ENCODE assay signal across 13 cellular contexts in the genomic region with DNA sequence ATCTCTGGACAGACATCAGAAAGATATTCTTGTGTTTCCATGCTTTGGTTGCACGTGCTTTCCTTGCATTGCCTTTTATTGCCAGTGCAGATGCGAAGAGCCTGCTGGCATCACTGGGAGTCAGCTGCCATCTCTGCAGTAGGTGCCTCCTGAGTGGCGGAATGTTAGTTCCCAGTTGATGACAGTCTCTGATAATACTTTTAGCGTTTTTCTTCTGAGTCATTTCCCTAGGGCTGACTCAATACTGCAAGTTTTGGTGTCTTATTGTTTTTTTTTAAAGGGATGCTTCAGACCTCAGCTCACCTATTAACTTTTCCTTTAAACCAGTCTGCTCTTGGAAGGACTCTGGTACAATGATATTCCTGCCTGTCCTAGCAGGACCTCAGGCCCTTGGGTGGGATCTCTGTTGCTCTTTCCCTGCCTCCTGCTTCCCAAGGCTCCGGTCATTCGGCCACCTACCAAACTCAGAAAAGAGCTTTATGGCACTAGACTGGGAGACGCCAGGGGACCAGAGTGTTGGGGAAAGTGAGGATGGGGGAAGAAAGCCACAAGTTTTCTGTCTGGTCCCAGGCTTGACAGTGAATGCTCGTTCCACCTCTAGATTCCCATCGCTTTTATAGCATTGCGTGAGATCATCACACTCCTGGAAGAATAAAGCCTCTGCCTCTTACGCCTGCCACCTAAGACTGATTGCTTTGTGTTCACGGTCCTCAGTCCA.
DNase-seq lines count a peak whose midpoint lies in the region; ATAC-seq lines count a peak whose summit lies in the region.
"Had no signal": no experiment of that assay in that cellular context is flagged by ENCODE, and none has a peak within 500 bp of the region (broad histone marks: within the 10 kb centered on the region; RNA-seq: fewer than 3 reads in every experiment).

No MANE protein-coding gene starts in this region.

- no peaks in the 10 kb centered on the region for H3K27me3 Mint-ChIP-seq in activated T-cell treated with anti-CD3 and anti-CD28 coated beads, Interleukin-2, amount 50 U/mL, for 72 hours (ENCODE audit: low read depth)
- H3K27me3 Mint-ChIP-seq in activated T-cell treated with anti-CD3 and anti-CD28 coated beads, Interleukin-2, amount 50 U/mL, for 4 hours (ENCODE audit: low read depth): peaks cover 2% of the 10 kb centered on the region
- no peaks in the 10 kb centered on the region for H3K27me3 Mint-ChIP-seq in activated CD4-positive, alpha-beta memory T cell treated with anti-CD3 and anti-CD28 coated beads for 36 hours
- H3K27me3 Mint-ChIP-seq: activated B cell treated with CpG ODN at 0.5 μM for 24 hours, B cell had no signal

- peak; percentile 32 to 38 for ATAC-seq in activated T-cell treated with anti-CD3 and anti-CD28 coated beads, Interleukin-2, amount 50 U/mL, for 72 hours (replicated peaks in 1 of 2)
- no peak for ATAC-seq in activated T-cell treated with anti-CD3 and anti-CD28 coated beads, Interleukin-2, amount 50 U/mL, for 4 hours
- peak; percentile 56 for ATAC-seq in stimulated activated effector memory CD8-positive, alpha-beta T cell treated with anti-CD3 and anti-CD28 coated beads, Interleukin-12 subunit alpha, Interleukin-12 subunit beta, amount 100 ng/mL, for 72 hours

- H3K4me3 Mint-ChIP-seq in activated T-cell treated with anti-CD3 and anti-CD28 coated beads, Interleukin-2, amount 50 U/mL, for 72 hours: no peak overlapping the region
- H3K4me3 Mint-ChIP-seq in activated T-cell treated with anti-CD3 and anti-CD28 coated beads, Interleukin-2, amount 50 U/mL, for 4 hours: no peak overlapping the region
- no peak overlapping the region for H3K4me3 Mint-ChIP-seq in stimulated activated effector memory CD8-positive, alpha-beta T cell treated with anti-CD3 and anti-CD28 coated beads, Interleukin-12 subunit alpha, Interleukin-12 subunit beta, amount 100 ng/mL, for 72 hours
- no peak overlapping the region for H3K4me3 Mint-ChIP-seq in activated CD4-positive, alpha-beta memory T cell treated with anti-CD3 and anti-CD28 coated beads for 36 hours
- H3K4me3 Mint-ChIP-seq: activated B cell treated with CpG ODN at 0.5 μM for 24 hours, B cell had no signal

- POLR2A ChIA-PET in activated CD4-positive, alpha-beta memory T cell treated with anti-CD3 and anti-CD28 coated beads for 36 hours (lab: Charles Lee): no interaction called here

- H3K9me3 Mint-ChIP-seq in activated T-cell treated with anti-CD3 and anti-CD28 coated beads, Interleukin-2, amount 50 U/mL, for 72 hours: no peaks in the 10 kb centered on the region
- H3K9me3 Mint-ChIP-seq in activated T-cell treated with anti-CD3 and anti-CD28 coated beads, Interleukin-2, amount 50 U/mL, for 4 hours: no peaks in the 10 kb centered on the region
- H3K9me3 Mint-ChIP-seq in stimulated activated effector memory CD8-positive, alpha-beta T cell treated with anti-CD3 and anti-CD28 coated beads, Interleukin-12 subunit alpha, Interleukin-12 subunit beta, amount 100 ng/mL, for 72 hours: no peaks in the 10 kb centered on the region
- no peaks in the 10 kb centered on the region for H3K9me3 Mint-ChIP-seq in activated CD4-positive, alpha-beta memory T cell treated with anti-CD3 and anti-CD28 coated beads for 36 hours
- H3K9me3 Mint-ChIP-seq: activated B cell treated with CpG ODN at 0.5 μM for 24 hours had no signal

- no peak overlapping the region for H3K27ac Mint-ChIP-seq in activated T-cell treated with anti-CD3 and anti-CD28 coated beads, Interleukin-2, amount 50 U/mL, for 72 hours
- H3K27ac Mint-ChIP-seq in stimulated activated effector memory CD8-positive, alpha-beta T cell treated with anti-CD3 and anti-CD28 coated beads, Interleukin-12 subunit alpha, Interleukin-12 subunit beta, amount 100 ng/mL, for 72 hours: no peak overlapping the region
- H3K27ac Mint-ChIP-seq in activated CD4-positive, alpha-beta memory T cell treated with anti-CD3 and anti-CD28 coated beads for 36 hours: no peak overlapping the region
- H3K27ac Mint-ChIP-seq: activated B cell treated with CpG ODN at 0.5 μM for 24 hours, B cell had no signal

- CTCF ChIA-PET in activated CD4-positive, alpha-beta memory T cell treated with anti-CD3 and anti-CD28 coated beads for 36 hours (lab: Charles Lee): no interaction called here

- DNase-seq in activated T-cell treated with anti-CD3 and anti-CD28 coated beads, Interleukin-2, amount 50 U/mL, for 72 hours: no peak
- DNase-seq in activated T-cell treated with anti-CD3 and anti-CD28 coated beads, Interleukin-2, amount 50 U/mL, for 4 hours: no peak
- peak; percentile 94 for DNase-seq in RPMI7951 (ENCODE audit: low read depth)
- DNase-seq in fibroblast of gingiva (ENCODE audit: low read depth): peak; percentile 52
- DNase-seq in stimulated activated effector memory CD8-positive, alpha-beta T cell treated with anti-CD3 and anti-CD28 coated beads, Interleukin-12 subunit alpha, Interleukin-12 subunit beta, amount 100 ng/mL, for 72 hours (ENCODE audit: low spot score in 2 of 2): no peak
- DNase-seq in activated CD4-positive, alpha-beta memory T cell treated with anti-CD3 and anti-CD28 coated beads for 36 hours: no peak
- DNase-seq in NCI-H1417 treated with DMSO at 0.1 percent for 48 hours (lab: John Stamatoyannopoulos, UW): no peak
- DNase-seq in central memory CD4-positive, alpha-beta T cell: no peak
- DNase-seq: activated B cell treated with CpG ODN at 0.5 μM for 24 hours; activated effector memory CD4-positive, alpha-beta T cell treated with anti-CD3 and anti-CD28 coated beads, Interleukin-2, amount 50 U/mL, for 16 hours; NCI-H1694 treated with DMSO at 0.1 percent for 48 hours; stimulated activated CD4-positive, alpha-beta T cell treated with anti-CD3 and anti-CD28 coated beads, Interleukin-4, amount 100 ng/mL, for 1 hour had no signal

- intact Hi-C loops in activated CD4-positive, alpha-beta memory T cell treated with anti-CD3 and anti-CD28 coated beads for 36 hours (cut with micrococcal nuclease): no loop called here

- no peaks in the 10 kb centered on the region for H3K36me3 Mint-ChIP-seq in activated T-cell treated with anti-CD3 and anti-CD28 coated beads, Interleukin-2, amount 50 U/mL, for 72 hours (ENCODE audit: insufficient read depth in 2 of 2)
- H3K36me3 Mint-ChIP-seq in activated T-cell treated with anti-CD3 and anti-CD28 coated beads, Interleukin-2, amount 50 U/mL, for 4 hours (ENCODE audit: insufficient read depth): no peaks in the 10 kb centered on the region
- no peaks in the 10 kb centered on the region for H3K36me3 Mint-ChIP-seq in stimulated activated effector memory CD8-positive, alpha-beta T cell treated with anti-CD3 and anti-CD28 coated beads, Interleukin-12 subunit alpha, Interleukin-12 subunit beta, amount 100 ng/mL, for 72 hours
- H3K36me3 Mint-ChIP-seq in activated CD4-positive, alpha-beta memory T cell treated with anti-CD3 and anti-CD28 coated beads for 36 hours: no peaks in the 10 kb centered on the region

- H3K4me1 Mint-ChIP-seq in activated T-cell treated with anti-CD3 and anti-CD28 coated beads, Interleukin-2, amount 50 U/mL, for 72 hours (ENCODE audit: low read depth): peaks cover 9% of the 10 kb centered on the region
- no peaks in the 10 kb centered on the region for H3K4me1 Mint-ChIP-seq in activated T-cell treated with anti-CD3 and anti-CD28 coated beads, Interleukin-2, amount 50 U/mL, for 4 hours (ENCODE audit: low read depth)
- no peaks in the 10 kb centered on the region for H3K4me1 Mint-ChIP-seq in stimulated activated effector memory CD8-positive, alpha-beta T cell treated with anti-CD3 and anti-CD28 coated beads, Interleukin-12 subunit alpha, Interleukin-12 subunit beta, amount 100 ng/mL, for 72 hours
- no peaks in the 10 kb centered on the region for H3K4me1 Mint-ChIP-seq in activated CD4-positive, alpha-beta memory T cell treated with anti-CD3 and anti-CD28 coated beads for 36 hours (ENCODE audit: low read depth)
- H3K4me1 Mint-ChIP-seq: activated B cell treated with CpG ODN at 0.5 μM for 24 hours, B cell had no signal

Comparison
In these comparisons a context has a peak if more than half of its experiments do, and no peak if none do; other contexts are left out.
1. ATAC-seq: peak in activated T-cell treated with anti-CD3 and anti-CD28 coated beads, Interleukin-2, amount 50 U/mL, for 72 hours (2 of 2) and stimulated activated effector memory CD8-positive, alpha-beta T cell treated with anti-CD3 and anti-CD28 coated beads, Interleukin-12 subunit alpha, Interleukin-12 subunit beta, amount 100 ng/mL, for 72 hours (single experiment); none in activated T-cell treated with anti-CD3 and anti-CD28 coated beads, Interleukin-2, amount 50 U/mL, for 4 hours (0 of 2).
2. DNase-seq: peak in RPMI7951 (single experiment) and fibroblast of gingiva (single experiment); none in activated T-cell treated with anti-CD3 and anti-CD28 coated beads, Interleukin-2, amount 50 U/mL, for 72 hours (0 of 2), activated T-cell treated with anti-CD3 and anti-CD28 coated beads, Interleukin-2, amount 50 U/mL, for 4 hours (single experiment), stimulated activated effector memory CD8-positive, alpha-beta T cell treated with anti-CD3 and anti-CD28 coated beads, Interleukin-12 subunit alpha, Interleukin-12 subunit beta, amount 100 ng/mL, for 72 hours (0 of 2), activated CD4-positive, alpha-beta memory T cell treated with anti-CD3 and anti-CD28 coated beads for 36 hours (single experiment), NCI-H1417 treated with DMSO at 0.1 percent for 48 hours (single experiment) and central memory CD4-positive, alpha-beta T cell (single experiment).